Comparison of ENCODE assay signal across 2 cellular contexts in genomic region chr5:140301136-140301535, GRCh38.
TF ChIP-seq lines count a peak whose summit lies in the region.

No MANE protein-coding gene starts in this region.

TF ChIP-seq in H1, 55 proteins besides CTCF, POLR2A, EP300 and RAD21:
- TF ChIP-seq KDM5A (IDR thresholded peaks at IDR 0.05; ENCODE audit: low read length) (no peak), SIRT6 (IDR thresholded peaks at IDR 0.05; ENCODE audit: low read length) (no peak), RNF2 (IDR thresholded peaks at IDR 0.05; ENCODE audit: borderline replicate concordance, low read depth, low read length, missing control alignments, poor library complexity, severe bottlenecking) (no peak), CTBP2 (IDR thresholded peaks at IDR 0.05; ENCODE audit: borderline replicate concordance, insufficient read depth, insufficient read length, low read length) (no peak), SUZ12 (IDR thresholded peaks at IDR 0.05; ENCODE audit: low read length) (no peak), E2F6 (IDR thresholded peaks at IDR 0.05) (no peak), BCL11A (IDR thresholded peaks at IDR 0.05; ENCODE audit: low read depth in 2 of 2, low read length in 2 of 2) (no peak), ZNF274 (IDR thresholded peaks at IDR 0.05; ENCODE audit: borderline replicate concordance, extremely low read depth, low read length) (no peak), HDAC6 (IDR thresholded peaks at IDR 0.05; ENCODE audit: low read depth, low read length) (no peak), YY1 (IDR thresholded peaks at IDR 0.05; ENCODE audit: low read depth, low read length) (no peak)

TF ChIP-seq in HEK293T, 16 proteins besides CTCF, POLR2A, EP300 and RAD21:
- TF ChIP-seq L3MBTL2 (conservative IDR thresholded peaks at IDR 0.05) (no peak), ZNF384 (IDR thresholded peaks at IDR 0.05) (no peak), TARDBP (IDR thresholded peaks at IDR 0.05) (no peak), PKNOX1 (IDR thresholded peaks at IDR 0.05) (no peak), NFRKB (IDR thresholded peaks at IDR 0.05) (no peak), ELF4 (IDR thresholded peaks at IDR 0.05) (no peak), LEF1 (IDR thresholded peaks at IDR 0.05; ENCODE audit: borderline replicate concordance) (no peak), FOXM1 (IDR thresholded peaks at IDR 0.05; ENCODE audit: borderline replicate concordance) (no peak)
